ENCODE assay signal across 8 cellular contexts in genomic region chr19:41352609-41353465, GRCh38. TPM values are rescaled to one million over a fixed set of nuclear protein-coding genes. Genes with fewer than 3 reads are reported as not detected.
DNase-seq lines count a peak whose midpoint lies in the region; ATAC-seq lines count a peak whose summit lies in the region.

No MANE protein-coding gene starts in this region.

- no peaks in the 10 kb centered on the region for H3K9me3 ChIP-seq in iPS-20b (ENCODE audit: insufficient read depth, low read depth, low read length)

- H3K36me3 ChIP-seq in iPS-20b (ENCODE audit: insufficient read depth, low read depth, low read length) = no peaks in the 10 kb centered on the region

- peak overlapping the region; percentile 58; the same call in 1 of the 2 replicates for H3K9ac ChIP-seq in iPS-20b (ENCODE audit: low read depth, low read length)

- H3K27me3 ChIP-seq in iPS-20b (ENCODE audit: insufficient read depth, low read length) = peaks cover 55% of the 10 kb centered on the region

- no peak overlapping the region for H3K27ac ChIP-seq in iPS-20b (ENCODE audit: low read length)

- H3K4me3 ChIP-seq in iPS-20b (ENCODE audit: low read length) = peak overlapping the region; percentile 72

- DNase-seq in D341Med (ENCODE audit: low spot score) (peak; percentile 81), HT1080 (ENCODE audit: low read depth) (peak; percentile 54), T-helper 22 cell (ENCODE audit: low read depth) (peak; percentile 63), astrocyte of the hippocampus (ENCODE audit: low read depth, low spot score) (peak; percentile 70)
- peak; percentile 64 to 74 for DNase-seq in stimulated activated CD4-positive, alpha-beta T cell treated with anti-CD3 and anti-CD28 coated beads, Interleukin-12 subunit alpha, Interleukin-12 subunit beta, amount 100 ng/mL, for 24 hours (ENCODE audit: low read depth in 2 of 2)

- ATAC-seq in GM21381 (IDR thresholded peaks at IDR 0.05; ENCODE audit: unreplicated experiment) = no peak
- no peak for ATAC-seq in GM18870 (IDR thresholded peaks at IDR 0.05; ENCODE audit: unreplicated experiment)

- H3K4me1 ChIP-seq in iPS-20b (ENCODE audit: insufficient read depth, low read length) = peaks cover 4% of the 10 kb centered on the region; the same call in 1 of the 2 replicates

RNA-seq across cellular contexts. Expression of gene TGFB1, which starts 0.9 kb away (rescaled TPM):
- 17.4 and 59.9 TPM in 2 replicates for total RNA-seq in HT1080 (2014; rRNA removed; shearing (Covaris generic))
- polyA plus RNA-seq in HT1080 (2015; cell fraction: cytosol; rRNA removed) = 197 and 222 TPM in 2 replicates
- 96.5 and 97.2 TPM in 2 replicates for polyA plus RNA-seq in HT1080 (2015; cell fraction: nucleus; rRNA removed)

RNA-seq across cellular contexts. Expression of gene B9D2, which starts 11.1 kb away (rescaled TPM):
- total RNA-seq in HT1080 (2014; rRNA removed; shearing (Covaris generic)) = 6.1 and 9.4 TPM in 2 replicates
- polyA plus RNA-seq in HT1080 (2015; cell fraction: cytosol; rRNA removed) = 8.0 and 8.8 TPM in 2 replicates
- polyA plus RNA-seq in HT1080 (2015; cell fraction: nucleus; rRNA removed) = 4.5 and 6.0 TPM in 2 replicates

RNA-seq across cellular contexts. Expression of gene TMEM91, which starts 23.5 kb away (rescaled TPM):
- total RNA-seq in HT1080 (2014; rRNA removed; shearing (Covaris generic)) = 1.2 and 5.3 TPM in 2 replicates
- 1.5 and 5.1 TPM in 2 replicates for polyA plus RNA-seq in HT1080 (2015; cell fraction: cytosol; rRNA removed)
- polyA plus RNA-seq in HT1080 (2015; cell fraction: nucleus; rRNA removed) = 11.2 and 12.0 TPM in 2 replicates

RNA-seq across cellular contexts. Expression of gene CCDC97, which starts 42.9 kb away (rescaled TPM):
- total RNA-seq in HT1080 (2014; rRNA removed; shearing (Covaris generic)) = 10.0 and 14.3 TPM in 2 replicates
- 13.5 and 14.1 TPM in 2 replicates for polyA plus RNA-seq in HT1080 (2015; cell fraction: cytosol; rRNA removed)
- 12.6 and 13.6 TPM in 2 replicates for polyA plus RNA-seq in HT1080 (2015; cell fraction: nucleus; rRNA removed)

RNA-seq across cellular contexts. Expression of gene EXOSC5, which starts 44.3 kb away (rescaled TPM):
- total RNA-seq in HT1080 (2014; rRNA removed; shearing (Covaris generic)) = 64.9 and 72.5 TPM in 2 replicates
- polyA plus RNA-seq in HT1080 (2015; cell fraction: cytosol; rRNA removed) = 83.8 and 99.0 TPM in 2 replicates
- 54.2 and 55.9 TPM in 2 replicates for polyA plus RNA-seq in HT1080 (2015; cell fraction: nucleus; rRNA removed)
